In genomic region chr20:53034899-53035298, GRCh38 we compare ENCODE assay signal across 16 cellular contexts.
A peak's percentile ranks its signal among the peaks of the same experiment; 100 is the strongest.
DNase-seq lines count a peak whose midpoint lies in the region; ATAC-seq and TF ChIP-seq lines count a peak whose summit lies in the region.
"Had no signal": no experiment of that assay in that cellular context is flagged by ENCODE, and none has a peak within 500 bp of the region (broad histone marks: within the 10 kb centered on the region; RNA-seq: fewer than 3 reads in every experiment).

No MANE protein-coding gene starts in this region.

- intact Hi-C loops in activated naive CD4-positive, alpha-beta T cell treated with anti-CD3 and anti-CD28 coated beads for 36 hours (cut with micrococcal nuclease), result loop anchor here (1.0 to 10.0 kb wide), 2 partner anchors 182 to 290 kb away; no protein-coding TSS in a partner anchor
- intact Hi-C loops in left cardiac atrium (cut with DNase I) (no loop called here), transverse colon (cut with DNase I; ENCODE audit: low total_unique reads) (no loop called here)

- H3K4me1 ChIP-seq in transverse colon, result no peaks in the 10 kb centered on the region

- no peaks in the 10 kb centered on the region for H3K9me3 ChIP-seq in transverse colon
- H3K9me3 ChIP-seq: suprapubic skin had no signal

- H3K36me3 ChIP-seq in transverse colon, result no peaks in the 10 kb centered on the region
- H3K36me3 ChIP-seq: suprapubic skin had no signal

- H3K4me1 Mint-ChIP-seq in activated naive CD4-positive, alpha-beta T cell treated with anti-CD3 and anti-CD28 coated beads for 36 hours (ENCODE audit: low read depth), result peaks cover 59% of the 10 kb centered on the region
- H3K4me1 Mint-ChIP-seq in activated T-cell treated with anti-CD3 and anti-CD28 coated beads, Interleukin-2, amount 50 U/mL, for 72 hours (ENCODE audit: low read depth), result peaks cover 34% of the 10 kb centered on the region
- H3K4me1 Mint-ChIP-seq in nephron progenitor cell, result peaks cover 86% of the 10 kb centered on the region

- CTCF ChIA-PET in activated naive CD4-positive, alpha-beta T cell treated with anti-CD3 and anti-CD28 coated beads for 36 hours (lab: Charles Lee), result interaction anchor here (0.8 to 2.5 kb wide), 2 partner anchors 14 to 16 kb away, joined by 3 to 7 read pairs; no protein-coding TSS in a partner anchor

- no peaks in the 10 kb centered on the region for H3K27me3 ChIP-seq in transverse colon
- H3K27me3 ChIP-seq: suprapubic skin had no signal

- no peak overlapping the region for H3K4me3 Mint-ChIP-seq in activated naive CD4-positive, alpha-beta T cell treated with anti-CD3 and anti-CD28 coated beads for 36 hours
- peak overlapping the region in 1 of 2 donors; percentile 61 for H3K4me3 Mint-ChIP-seq in activated T-cell treated with anti-CD3 and anti-CD28 coated beads, Interleukin-2, amount 50 U/mL, for 72 hours
- no peak overlapping the region for H3K4me3 Mint-ChIP-seq in nephron progenitor cell
- H3K4me3 Mint-ChIP-seq: natural killer cell treated with Interleukin-12 subunit alpha and Interleukin-12 subunit beta and Interleukin-15 and Interleukin-18, amount 100 ng/mL, for 72 hours had no signal

- in situ Hi-C loops in transverse colon (cut with MboI; ENCODE audit: low pct_ligation_motif_present in 1 of 4, low pct_unique_long_range_greater_than_20kb in 1 of 4, low sequenced_read_pairs in 3 of 4), result no loop called here

- TF ChIP-seq CTCF in nephron progenitor cell (IDR thresholded peaks at IDR 0.05) (no peak), transverse colon (IDR thresholded peaks at IDR 0.05) (no peak)

- H3K9me3 Mint-ChIP-seq in activated naive CD4-positive, alpha-beta T cell treated with anti-CD3 and anti-CD28 coated beads for 36 hours, result no peaks in the 10 kb centered on the region
- no peaks in the 10 kb centered on the region for H3K9me3 Mint-ChIP-seq in activated T-cell treated with anti-CD3 and anti-CD28 coated beads, Interleukin-2, amount 50 U/mL, for 72 hours
- no peaks in the 10 kb centered on the region for H3K9me3 Mint-ChIP-seq in nephron progenitor cell
- H3K9me3 Mint-ChIP-seq: natural killer cell treated with Interleukin-12 subunit alpha and Interleukin-12 subunit beta and Interleukin-15 and Interleukin-18, amount 100 ng/mL, for 72 hours had no signal

- ATAC-seq in activated T-cell treated with anti-CD3 and anti-CD28 coated beads, Interleukin-2, amount 50 U/mL, for 72 hours (replicated peaks in 1 of 2), result peak; percentile 50 to 85
- ATAC-seq in GM18517 (IDR thresholded peaks at IDR 0.05; ENCODE audit: unreplicated experiment) (no peak), left cardiac atrium (no peak)
- ATAC-seq: natural killer cell treated with Interleukin-12 subunit alpha and Interleukin-12 subunit beta and Interleukin-15 and Interleukin-18, amount 100 ng/mL, for 72 hours had no signal

- peak overlapping the region; percentile 72 for H3K27ac Mint-ChIP-seq in activated naive CD4-positive, alpha-beta T cell treated with anti-CD3 and anti-CD28 coated beads for 36 hours
- H3K27ac Mint-ChIP-seq in activated T-cell treated with anti-CD3 and anti-CD28 coated beads, Interleukin-2, amount 50 U/mL, for 72 hours, result peak overlapping the region; percentile 59
- H3K27ac Mint-ChIP-seq in nephron progenitor cell, result peak overlapping the region; percentile 86
- H3K27ac Mint-ChIP-seq: natural killer cell treated with Interleukin-12 subunit alpha and Interleukin-12 subunit beta and Interleukin-15 and Interleukin-18, amount 100 ng/mL, for 72 hours had no signal

- no peak for TF ChIP-seq EP300 in transverse colon (IDR thresholded peaks at IDR 0.05; ENCODE audit: low read depth)

- no peaks in the 10 kb centered on the region for H3K27me3 Mint-ChIP-seq in activated naive CD4-positive, alpha-beta T cell treated with anti-CD3 and anti-CD28 coated beads for 36 hours (ENCODE audit: low read depth)
- H3K27me3 Mint-ChIP-seq in activated T-cell treated with anti-CD3 and anti-CD28 coated beads, Interleukin-2, amount 50 U/mL, for 72 hours (ENCODE audit: low read depth), result no peaks in the 10 kb centered on the region
- H3K27me3 Mint-ChIP-seq in nephron progenitor cell (ENCODE audit: low read depth, poor library complexity), result peaks cover 1% of the 10 kb centered on the region

- no peak overlapping the region for H3K4me3 ChIP-seq in transverse colon
- H3K4me3 ChIP-seq: lung, suprapubic skin had no signal

- peaks cover 19% of the 10 kb centered on the region for H3K36me3 Mint-ChIP-seq in activated naive CD4-positive, alpha-beta T cell treated with anti-CD3 and anti-CD28 coated beads for 36 hours (ENCODE audit: low read depth)
- peaks cover 3 to 5% of the 10 kb centered on the region in 2 donors for H3K36me3 Mint-ChIP-seq in activated T-cell treated with anti-CD3 and anti-CD28 coated beads, Interleukin-2, amount 50 U/mL, for 72 hours (ENCODE audit: insufficient read depth in 2 of 2)
- peaks cover 37% of the 10 kb centered on the region for H3K36me3 Mint-ChIP-seq in nephron progenitor cell (ENCODE audit: low read depth)
- H3K36me3 Mint-ChIP-seq: natural killer cell treated with Interleukin-12 subunit alpha and Interleukin-12 subunit beta and Interleukin-15 and Interleukin-18, amount 100 ng/mL, for 72 hours had no signal

- no peak for TF ChIP-seq POLR2A in transverse colon (IDR thresholded peaks at IDR 0.05)

- DNase-seq in activated naive CD4-positive, alpha-beta T cell treated with anti-CD3 and anti-CD28 coated beads for 36 hours, result peak; percentile 57
- DNase-seq in activated naive CD4-positive, alpha-beta T cell treated with Interleukin-2 at 50 U/mL for 16 hours, result no peak
- DNase-seq in NCI-H2196 treated with DMSO at 0.1 percent for 48 hours (lab: John Stamatoyannopoulos, UW; ENCODE audit: unreplicated experiment) (peak; percentile 47), nephron progenitor cell (no peak), left cardiac atrium (no peak), transverse colon (no peak)
- DNase-seq in activated T-cell treated with anti-CD3 and anti-CD28 coated beads, Interleukin-2, amount 50 U/mL, for 72 hours, result peak in 1 of 2 donors; percentile 19
- DNase-seq: amniotic stem cell; cerebellar nuclear complex; foreskin melanocyte; NCI-H2029 treated with DMSO at 0.1 percent for 48 hours; stimulated activated CD4-positive, alpha-beta T cell treated with anti-CD3 and anti-CD28 coated beads, Interleukin-1b, Interleukin-23, amount 100 ng/mL, for 48 hours had no signal

- 40 to 54% methylated on average over 1 to 3 of the region's 3 CpGs for WGBS in transverse colon (ENCODE audit: low coverage in 1 of 2), 2 donors

- H3K27ac ChIP-seq in transverse colon, result no peak overlapping the region
- H3K27ac ChIP-seq: suprapubic skin had no signal

Comparison
In these comparisons a context has a peak if more than half of its experiments do, and no peak if none do; other contexts are left out.
1. DNase-seq: peak in activated naive CD4-positive, alpha-beta T cell treated with anti-CD3 and anti-CD28 coated beads for 36 hours (single experiment) and NCI-H2196 treated with DMSO at 0.1 percent for 48 hours (single experiment); none in activated naive CD4-positive, alpha-beta T cell treated with Interleukin-2 at 50 U/mL for 16 hours (single experiment), nephron progenitor cell (single experiment), left cardiac atrium (single experiment) and transverse colon (single experiment).
2. ATAC-seq: peak in activated T-cell treated with anti-CD3 and anti-CD28 coated beads, Interleukin-2, amount 50 U/mL, for 72 hours (2 of 2); none in GM18517 (single experiment) and left cardiac atrium (0 of 2).
3. Peak in every context shown above with its lines, with median percentiles within 50 percentile points of each other: H3K27ac Mint-ChIP-seq.